Comparison of ENCODE assay signal across 1 cellular context in the genomic region with DNA sequence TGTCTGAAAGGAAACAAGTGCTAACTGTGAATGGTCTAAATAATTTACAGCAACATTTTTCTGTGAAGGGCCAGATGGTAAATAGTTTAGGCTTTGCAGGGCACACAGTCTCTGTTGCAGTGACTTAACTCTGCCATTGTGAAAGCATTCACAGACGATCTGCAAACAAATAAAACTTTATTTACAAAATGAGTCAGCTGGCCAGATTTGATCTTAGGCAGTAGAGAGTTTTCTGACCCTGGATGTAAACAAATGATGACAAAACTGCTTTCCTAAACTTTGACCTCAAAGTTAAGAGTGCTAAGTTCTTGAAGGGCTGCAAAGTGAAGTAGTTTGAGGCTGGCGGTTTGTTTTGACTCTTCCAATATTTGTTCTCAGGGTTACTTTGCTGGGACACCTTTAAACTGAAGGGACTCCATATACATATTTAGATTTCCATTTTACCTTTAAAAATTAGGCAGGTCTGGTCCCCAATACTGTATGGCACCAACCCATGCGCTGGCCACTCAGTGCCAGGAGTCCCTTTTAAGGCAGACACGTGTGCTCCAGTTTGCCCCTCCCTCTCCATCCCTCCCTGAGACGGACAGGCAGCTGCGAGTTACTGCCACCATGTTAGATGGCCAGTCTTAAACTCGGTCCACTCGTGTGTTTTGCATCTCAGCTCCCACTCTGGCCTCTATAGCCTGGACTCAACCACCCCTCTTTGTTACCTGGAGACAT.
TF ChIP-seq lines count a peak whose summit lies in the region.

No MANE protein-coding gene starts in this region.

TF ChIP-seq in HepG2, 621 proteins besides CTCF, POLR2A, EP300 and RAD21 (continued from another document):
- TF ChIP-seq FOXP4 (CRISPR knock-in tag; IDR thresholded peaks at IDR 0.05) (peak; percentile 94), RCOR2 (CRISPR knock-in tag; IDR thresholded peaks at IDR 0.05) (peak; percentile 70; the same call in 1 of the 2 replicates), ZFP36L2 (CRISPR knock-in tag; IDR thresholded peaks at IDR 0.05) (no peak), ZBTB1 (CRISPR knock-in tag; IDR thresholded peaks at IDR 0.05; ENCODE audit: borderline replicate concordance) (no peak), ZNF292 (CRISPR knock-in tag; IDR thresholded peaks at IDR 0.05; ENCODE audit: borderline replicate concordance, low read depth) (peak; percentile 75; the same call in 1 of the 2 replicates), ZNF20 (CRISPR knock-in tag; IDR thresholded peaks at IDR 0.05) (no peak), PITX1 (CRISPR knock-in tag; IDR thresholded peaks at IDR 0.05) (peak; percentile 55), TBL1XR1 (IDR thresholded peaks at IDR 0.05; ENCODE audit: borderline replicate concordance, low read length, partially characterized antibody) (peak; percentile 92), PHF21A (CRISPR knock-in tag; IDR thresholded peaks at IDR 0.05) (peak; percentile 76), NFIC (IDR thresholded peaks at IDR 0.05; ENCODE audit: low read length) (peak; percentile 86; the same call in 1 of the 2 replicates), FOXK1 (CRISPR knock-in tag; IDR thresholded peaks at IDR 0.05; ENCODE audit: borderline replicate concordance, low read depth) (peak; percentile 93), RORA (CRISPR knock-in tag; IDR thresholded peaks at IDR 0.05) (0 out of 2 replicates have a peak, but pooled peaks have one; percentile 33), SOX13 (IDR thresholded peaks at IDR 0.05) (peak; percentile 74), SOX13 (CRISPR knock-in tag; conservative IDR thresholded peaks at IDR 0.05 in 1 of 2, IDR thresholded peaks at IDR 0.05 in 1 of 2) (peak in 1 of 2 experiments; percentile 80; a peak in 2 of 4 replicates), HDAC2 (CRISPR knock-in tag; IDR thresholded peaks at IDR 0.05) (peak; percentile 63), ISL2 (CRISPR knock-in tag; IDR thresholded peaks at IDR 0.05) (peak; percentile 77), ZNF160 (CRISPR knock-in tag; IDR thresholded peaks at IDR 0.05) (no peak), ETV5 (CRISPR knock-in tag; IDR thresholded peaks at IDR 0.05; ENCODE audit: borderline replicate concordance) (peak; percentile 16; the same call in 1 of the 2 replicates), MIER2 (CRISPR knock-in tag; IDR thresholded peaks at IDR 0.05) (no peak), ZKSCAN8 (CRISPR knock-in tag; IDR thresholded peaks at IDR 0.05; ENCODE audit: borderline replicate concordance) (peak; percentile 82; the same call in 1 of the 2 replicates), SOX6 (IDR thresholded peaks at IDR 0.05) (no peak), SOX6 (CRISPR knock-in tag; IDR thresholded peaks at IDR 0.05) (peak; percentile 87), LCORL (IDR thresholded peaks at IDR 0.05) (no peak), LCORL (CRISPR knock-in tag; IDR thresholded peaks at IDR 0.05) (peak; percentile 78), GFI1 (CRISPR knock-in tag; IDR thresholded peaks at IDR 0.05; ENCODE audit: borderline replicate concordance) (peak; percentile 96), ZNF83 (CRISPR knock-in tag; IDR thresholded peaks at IDR 0.05; ENCODE audit: borderline replicate concordance) (no peak), FOSL2 (CRISPR knock-in tag; IDR thresholded peaks at IDR 0.05) (peak; percentile 98), FOXJ3 (CRISPR knock-in tag; IDR thresholded peaks at IDR 0.05; ENCODE audit: borderline replicate concordance) (peak; percentile 68; the same call in 1 of the 2 replicates), ATF3 (CRISPR knock-in tag; IDR thresholded peaks at IDR 0.05) (peak; percentile 67; the same call in 1 of the 2 replicates), ZNF792 (CRISPR knock-in tag; IDR thresholded peaks at IDR 0.05) (0 out of 2 replicates have a peak, but pooled peaks have one; percentile 40), IRF2 (CRISPR knock-in tag; IDR thresholded peaks at IDR 0.05) (peak; percentile 48; the same call in 1 of the 2 replicates), IKZF5 (CRISPR knock-in tag; IDR thresholded peaks at IDR 0.05) (no peak), TBX3 (IDR thresholded peaks at IDR 0.05; ENCODE audit: borderline replicate concordance) (peak; percentile 62; the same call in 1 of the 2 replicates), ZFP82 (CRISPR knock-in tag; IDR thresholded peaks at IDR 0.05; ENCODE audit: borderline replicate concordance) (no peak), NCOA2 (CRISPR knock-in tag; IDR thresholded peaks at IDR 0.05) (peak; percentile 82), ZNF446 (CRISPR knock-in tag; IDR thresholded peaks at IDR 0.05) (no peak), TFAP4 (IDR thresholded peaks at IDR 0.05; ENCODE audit: borderline replicate concordance, low read depth) (peak; percentile 91), ZNF496 (CRISPR knock-in tag; IDR thresholded peaks at IDR 0.05; ENCODE audit: insufficient replicate concordance) (no peak), ZNF205 (CRISPR knock-in tag; IDR thresholded peaks at IDR 0.05) (0 out of 2 replicates have a peak, but pooled peaks have one; percentile 57), ZBTB20 (CRISPR knock-in tag; IDR thresholded peaks at IDR 0.05; ENCODE audit: borderline replicate concordance, low read depth) (peak; percentile 67; the same call in 1 of the 2 replicates)
- TF ChIP-seq, protein P1, sequence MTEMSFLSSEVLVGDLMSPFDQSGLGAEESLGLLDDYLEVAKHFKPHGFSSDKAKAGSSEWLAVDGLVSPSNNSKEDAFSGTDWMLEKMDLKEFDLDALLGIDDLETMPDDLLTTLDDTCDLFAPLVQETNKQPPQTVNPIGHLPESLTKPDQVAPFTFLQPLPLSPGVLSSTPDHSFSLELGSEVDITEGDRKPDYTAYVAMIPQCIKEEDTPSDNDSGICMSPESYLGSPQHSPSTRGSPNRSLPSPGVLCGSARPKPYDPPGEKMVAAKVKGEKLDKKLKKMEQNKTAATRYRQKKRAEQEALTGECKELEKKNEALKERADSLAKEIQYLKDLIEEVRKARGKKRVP (CRISPR knock-in tag; IDR thresholded peaks at IDR 0.05): peak in 1 of 2 experiments; percentile 73; a peak in 2 of 4 replicates
- TF ChIP-seq, protein P2, sequence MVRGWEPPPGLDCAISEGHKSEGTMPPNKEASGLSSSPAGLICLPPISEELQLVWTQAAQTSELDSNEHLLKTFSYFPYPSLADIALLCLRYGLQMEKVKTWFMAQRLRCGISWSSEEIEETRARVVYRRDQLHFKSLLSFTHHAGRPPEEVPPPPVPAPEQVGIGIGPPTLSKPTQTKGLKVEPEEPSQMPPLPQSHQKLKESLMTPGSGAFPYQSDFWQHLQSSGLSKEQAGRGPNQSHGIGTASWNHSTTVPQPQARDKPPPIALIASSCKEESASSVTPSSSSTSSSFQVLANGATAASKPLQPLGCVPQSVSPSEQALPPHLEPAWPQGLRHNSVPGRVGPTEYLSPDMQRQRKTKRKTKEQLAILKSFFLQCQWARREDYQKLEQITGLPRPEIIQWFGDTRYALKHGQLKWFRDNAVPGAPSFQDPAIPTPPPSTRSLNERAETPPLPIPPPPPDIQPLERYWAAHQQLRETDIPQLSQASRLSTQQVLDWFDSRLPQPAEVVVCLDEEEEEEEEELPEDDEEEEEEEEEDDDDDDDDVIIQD (CRISPR knock-in tag; IDR thresholded peaks at IDR 0.05; ENCODE audit: low read depth): peak; percentile 69; the same call in 1 of the 2 replicates
- TF ChIP-seq, protein P3, sequence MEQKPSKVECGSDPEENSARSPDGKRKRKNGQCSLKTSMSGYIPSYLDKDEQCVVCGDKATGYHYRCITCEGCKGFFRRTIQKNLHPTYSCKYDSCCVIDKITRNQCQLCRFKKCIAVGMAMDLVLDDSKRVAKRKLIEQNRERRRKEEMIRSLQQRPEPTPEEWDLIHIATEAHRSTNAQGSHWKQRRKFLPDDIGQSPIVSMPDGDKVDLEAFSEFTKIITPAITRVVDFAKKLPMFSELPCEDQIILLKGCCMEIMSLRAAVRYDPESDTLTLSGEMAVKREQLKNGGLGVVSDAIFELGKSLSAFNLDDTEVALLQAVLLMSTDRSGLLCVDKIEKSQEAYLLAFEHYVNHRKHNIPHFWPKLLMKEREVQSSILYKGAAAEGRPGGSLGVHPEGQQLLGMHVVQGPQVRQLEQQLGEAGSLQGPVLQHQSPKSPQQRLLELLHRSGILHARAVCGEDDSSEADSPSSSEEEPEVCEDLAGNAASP (CRISPR knock-in tag; IDR thresholded peaks at IDR 0.05; ENCODE audit: borderline replicate concordance): peak; percentile 44; the same call in 1 of the 2 replicates
- TF ChIP-seq, protein P4, sequence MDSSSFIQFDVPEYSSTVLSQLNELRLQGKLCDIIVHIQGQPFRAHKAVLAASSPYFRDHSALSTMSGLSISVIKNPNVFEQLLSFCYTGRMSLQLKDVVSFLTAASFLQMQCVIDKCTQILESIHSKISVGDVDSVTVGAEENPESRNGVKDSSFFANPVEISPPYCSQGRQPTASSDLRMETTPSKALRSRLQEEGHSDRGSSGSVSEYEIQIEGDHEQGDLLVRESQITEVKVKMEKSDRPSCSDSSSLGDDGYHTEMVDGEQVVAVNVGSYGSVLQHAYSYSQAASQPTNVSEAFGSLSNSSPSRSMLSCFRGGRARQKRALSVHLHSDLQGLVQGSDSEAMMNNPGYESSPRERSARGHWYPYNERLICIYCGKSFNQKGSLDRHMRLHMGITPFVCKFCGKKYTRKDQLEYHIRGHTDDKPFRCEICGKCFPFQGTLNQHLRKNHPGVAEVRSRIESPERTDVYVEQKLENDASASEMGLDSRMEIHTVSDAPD (CRISPR knock-in tag; IDR thresholded peaks at IDR 0.05): no peak
- TF ChIP-seq, protein P5, sequence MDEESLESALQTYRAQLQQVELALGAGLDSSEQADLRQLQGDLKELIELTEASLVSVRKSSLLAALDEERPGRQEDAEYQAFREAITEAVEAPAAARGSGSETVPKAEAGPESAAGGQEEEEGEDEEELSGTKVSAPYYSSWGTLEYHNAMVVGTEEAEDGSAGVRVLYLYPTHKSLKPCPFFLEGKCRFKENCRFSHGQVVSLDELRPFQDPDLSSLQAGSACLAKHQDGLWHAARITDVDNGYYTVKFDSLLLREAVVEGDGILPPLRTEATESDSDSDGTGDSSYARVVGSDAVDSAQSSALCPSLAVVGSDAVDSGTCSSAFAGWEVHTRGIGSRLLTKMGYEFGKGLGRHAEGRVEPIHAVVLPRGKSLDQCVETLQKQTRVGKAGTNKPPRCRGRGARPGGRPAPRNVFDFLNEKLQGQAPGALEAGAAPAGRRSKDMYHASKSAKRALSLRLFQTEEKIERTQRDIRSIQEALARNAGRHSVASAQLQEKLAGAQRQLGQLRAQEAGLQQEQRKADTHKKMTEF (CRISPR knock-in tag; IDR thresholded peaks at IDR 0.05): peak; percentile 84
- TF ChIP-seq, protein P6, sequence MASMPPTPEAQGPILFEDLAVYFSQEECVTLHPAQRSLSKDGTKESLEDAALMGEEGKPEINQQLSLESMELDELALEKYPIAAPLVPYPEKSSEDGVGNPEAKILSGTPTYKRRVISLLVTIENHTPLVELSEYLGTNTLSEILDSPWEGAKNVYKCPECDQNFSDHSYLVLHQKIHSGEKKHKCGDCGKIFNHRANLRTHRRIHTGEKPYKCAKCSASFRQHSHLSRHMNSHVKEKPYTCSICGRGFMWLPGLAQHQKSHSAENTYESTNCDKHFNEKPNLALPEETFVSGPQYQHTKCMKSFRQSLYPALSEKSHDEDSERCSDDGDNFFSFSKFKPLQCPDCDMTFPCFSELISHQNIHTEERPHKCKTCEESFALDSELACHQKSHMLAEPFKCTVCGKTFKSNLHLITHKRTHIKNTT (CRISPR knock-in tag; IDR thresholded peaks at IDR 0.05): no peak
